Comparison of ENCODE assay signal across 9 cellular contexts in the genomic region with DNA sequence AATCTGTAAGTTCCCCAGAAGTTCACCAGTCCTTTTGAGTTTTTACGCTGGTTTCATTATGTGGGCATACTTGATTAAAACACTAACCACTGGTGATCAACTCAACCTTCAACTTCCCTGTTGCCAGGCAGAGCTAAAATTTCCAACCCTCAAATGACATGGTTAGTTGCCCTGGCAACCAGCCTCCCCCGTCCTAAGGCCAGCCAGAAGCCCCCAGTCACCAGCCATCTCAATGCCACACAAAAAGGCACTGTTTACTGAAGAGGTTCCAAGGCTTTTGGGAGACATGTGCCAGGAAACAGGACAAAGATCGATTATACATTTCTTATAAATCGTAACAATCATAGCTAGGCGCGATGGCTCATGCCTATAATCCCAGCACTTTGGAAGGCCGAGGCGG. TPM values are rescaled to one million over a fixed set of nuclear protein-coding genes. Genes with fewer than 3 reads are reported as not detected.
DNase-seq lines count a peak whose midpoint lies in the region; ATAC-seq and TF ChIP-seq lines count a peak whose summit lies in the region.
"Had no signal": no experiment of that assay in that cellular context is flagged by ENCODE, and none has a peak within 500 bp of the region (broad histone marks: within the 10 kb centered on the region; RNA-seq: fewer than 3 reads in every experiment).

No MANE protein-coding gene starts in this region.

- H3K4me3 ChIP-seq in astrocyte of the cerebellum (ENCODE audit: low read depth, low read length) (peak overlapping the region; percentile 94), mesendoderm (ENCODE audit: low read length) (peak overlapping the region; percentile 0)

- H4K8ac ChIP-seq in mesendoderm (ENCODE audit: low read depth, low read length): no peak overlapping the region

- H3K27me3 Mint-ChIP-seq in activated T-cell treated with anti-CD3 and anti-CD28 coated beads, Interleukin-2, amount 50 U/mL, for 72 hours (ENCODE audit: low read depth): peaks cover 9% of the 10 kb centered on the region

- no peaks in the 10 kb centered on the region for H3K4me1 ChIP-seq in mesendoderm (ENCODE audit: control insufficient read depth, low read depth, low read length)

- H2BK5ac ChIP-seq in mesendoderm (ENCODE audit: low read length): no peak overlapping the region

- H3K4ac ChIP-seq in mesendoderm (ENCODE audit: low read depth, low read length): no peak overlapping the region

- no peak overlapping the region for H2BK120ac ChIP-seq in mesendoderm (ENCODE audit: low read depth, low read length)

- H3K4me2 ChIP-seq in mesendoderm (ENCODE audit: low read length): peak overlapping the region; percentile 20

- in situ Hi-C loops in astrocyte of the cerebellum (cut with HindIII; ENCODE audit: low sequenced_read_pairs): no loop called here

- H3K9ac ChIP-seq in mesendoderm (ENCODE audit: low read length): peak overlapping the region; percentile 1

- H3K18ac ChIP-seq in mesendoderm (ENCODE audit: low read length): no peak overlapping the region

- no peak overlapping the region for H3K23ac ChIP-seq in mesendoderm (ENCODE audit: low read length)

- no CpG with 5 or more reads among the region's 8 CpGs for WGBS in mesendoderm (ENCODE audit: extremely low coverage, insufficient coverage, low lambda C conversion rate)

- peaks cover 23 to 34% of the 10 kb centered on the region in 2 donors for H3K9me3 Mint-ChIP-seq in activated T-cell treated with anti-CD3 and anti-CD28 coated beads, Interleukin-2, amount 50 U/mL, for 72 hours

- no peak overlapping the region for H3K27ac ChIP-seq in mesendoderm (ENCODE audit: low read depth, low read length)

- peaks cover 56 to 85% of the 10 kb centered on the region in 2 donors for H3K36me3 Mint-ChIP-seq in activated T-cell treated with anti-CD3 and anti-CD28 coated beads, Interleukin-2, amount 50 U/mL, for 72 hours (ENCODE audit: insufficient read depth in 2 of 2)

- H3K79me1 ChIP-seq in mesendoderm (ENCODE audit: low read length): peaks cover 10% of the 10 kb centered on the region

- peaks cover 61% of the 10 kb centered on the region for H3K79me2 ChIP-seq in mesendoderm (ENCODE audit: control insufficient read depth, insufficient read depth, low read length)

- no peak overlapping the region for H4K5ac ChIP-seq in mesendoderm (ENCODE audit: low read length)

- H3K4me3 Mint-ChIP-seq in activated T-cell treated with anti-CD3 and anti-CD28 coated beads, Interleukin-2, amount 50 U/mL, for 72 hours: peak overlapping the region; percentile 62 to 93

- H2BK15ac ChIP-seq in mesendoderm (replicated peaks; ENCODE audit: low read depth): no peak overlapping the region

- H3K27ac Mint-ChIP-seq in activated T-cell treated with anti-CD3 and anti-CD28 coated beads, Interleukin-2, amount 50 U/mL, for 72 hours: no peak overlapping the region

- TF ChIP-seq CTCF in astrocyte of the cerebellum (IDR thresholded peaks at IDR 0.05; ENCODE audit: low read depth, low read length, missing control alignments): no peak

- ATAC-seq in activated T-cell treated with anti-CD3 and anti-CD28 coated beads, Interleukin-2, amount 50 U/mL, for 72 hours (replicated peaks in 1 of 2): no peak
- ATAC-seq in GM21447 (IDR thresholded peaks at IDR 0.05; ENCODE audit: unreplicated experiment): no peak
- no peak for ATAC-seq in HG03457 (IDR thresholded peaks at IDR 0.05; ENCODE audit: unreplicated experiment)

- peaks cover 28% of the 10 kb centered on the region for H3K4me1 Mint-ChIP-seq in activated T-cell treated with anti-CD3 and anti-CD28 coated beads, Interleukin-2, amount 50 U/mL, for 72 hours (ENCODE audit: low read depth)

- no peaks in the 10 kb centered on the region for H3K27me3 ChIP-seq in mesendoderm (ENCODE audit: insufficient read depth, low read length, poor library complexity)

- no peak for DNase-seq in activated T-cell treated with anti-CD3 and anti-CD28 coated beads, Interleukin-2, amount 50 U/mL, for 72 hours
- no peak for DNase-seq in activated T-cell treated with anti-CD3 and anti-CD28 coated beads, Interleukin-2, amount 50 U/mL, for 48 hours
- DNase-seq in astrocyte of the cerebellum (ENCODE audit: low read depth): no peak
- DNase-seq in mesendoderm: peak; percentile 50
- DNase-seq in superior temporal gyrus (ENCODE audit: extremely low spot score): peak; percentile 48
- DNase-seq in NCI-H1417 (lab: John Stamatoyannopoulos, UW): no peak
- DNase-seq: small intestine had no signal

- H2AK5ac ChIP-seq in mesendoderm (ENCODE audit: low read length): no peak overlapping the region

- H3K36me3 ChIP-seq in mesendoderm (ENCODE audit: control insufficient read depth, insufficient read depth, low read length): peaks cover 12% of the 10 kb centered on the region

- peak overlapping the region; percentile 45 for H3K56ac ChIP-seq in mesendoderm (ENCODE audit: low read length)

RNA-seq across cellular contexts. Expression of a gene that starts 1.6 kb away (rescaled TPM):
- 10 to 100 TPM; 11.0 to 17.8 TPM for total RNA-seq in activated T-cell treated with anti-CD3 and anti-CD28 coated beads, Interleukin-2, amount 50 U/mL, for 72 hours
- 74.3 TPM for polyA plus RNA-seq in mesendoderm (2013, experiment 1 of 2)
- polyA plus RNA-seq in mesendoderm (2013, experiment 2 of 2): 75.9 TPM

RNA-seq across cellular contexts. Expression of a gene that starts 15.4 kb away (rescaled TPM):
- total RNA-seq in activated T-cell treated with anti-CD3 and anti-CD28 coated beads, Interleukin-2, amount 50 U/mL, for 72 hours: 10 to 100 TPM in 1 of 2 donors, 1 to 10 TPM in 1; 9.4 to 11.0 TPM
- polyA plus RNA-seq in mesendoderm (2013, experiment 1 of 2): 13.3 TPM
- polyA plus RNA-seq in mesendoderm (2013, experiment 2 of 2): 12.7 TPM

RNA-seq across cellular contexts. Expression of a gene that starts 24.1 kb away (rescaled TPM):
- total RNA-seq in activated T-cell treated with anti-CD3 and anti-CD28 coated beads, Interleukin-2, amount 50 U/mL, for 72 hours: 1 to 10 TPM; 4.2 to 4.3 TPM
- polyA plus RNA-seq in mesendoderm (2013, experiment 1 of 2): 8.3 TPM
- polyA plus RNA-seq in mesendoderm (2013, experiment 2 of 2): 8.0 TPM

Comparison
In these comparisons a context has a peak if more than half of its experiments do, and no peak if none do; other contexts are left out.
1. DNase-seq: peak in mesendoderm (single experiment) and superior temporal gyrus (single experiment); none in activated T-cell treated with anti-CD3 and anti-CD28 coated beads, Interleukin-2, amount 50 U/mL, for 72 hours (0 of 2), activated T-cell treated with anti-CD3 and anti-CD28 coated beads, Interleukin-2, amount 50 U/mL, for 48 hours (0 of 2), astrocyte of the cerebellum (single experiment) and NCI-H1417 (0 of 3).